Comparison of ENCODE assay signal across 17 cellular contexts in the genomic region with DNA sequence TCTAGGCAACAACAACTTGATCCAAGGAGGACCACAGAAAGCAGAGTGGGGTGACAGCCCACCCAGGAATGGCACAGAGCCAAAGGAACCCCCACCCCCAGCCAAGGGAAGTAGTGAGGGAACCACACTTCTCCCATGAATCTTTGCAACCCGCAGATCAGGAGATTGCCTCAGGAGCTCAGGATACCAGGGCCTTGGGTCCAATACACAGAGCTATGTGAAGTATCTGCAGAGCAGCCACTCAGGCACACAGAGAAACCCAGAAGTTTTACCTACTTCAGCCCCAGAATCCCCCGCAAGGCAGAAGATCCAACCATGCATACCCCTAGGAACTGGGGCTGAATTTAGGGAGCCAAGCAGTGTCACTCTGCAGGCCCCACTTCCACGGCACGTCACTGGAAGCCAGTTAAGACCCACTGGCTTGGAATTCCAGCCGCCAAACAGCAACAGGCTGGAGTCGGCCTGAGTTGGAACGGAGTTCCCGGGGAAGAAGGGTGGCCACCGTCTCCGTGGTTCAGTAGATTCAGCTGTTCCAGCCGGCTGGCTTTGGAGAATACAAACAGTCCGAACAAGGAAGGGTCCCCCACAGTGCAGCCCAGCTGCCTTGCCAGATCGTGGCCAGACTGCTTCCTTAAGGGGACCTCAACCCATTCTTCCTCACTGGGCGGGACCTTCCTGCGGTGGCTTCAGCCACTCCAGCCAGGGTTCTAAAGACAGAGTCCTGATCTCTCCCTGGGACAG.
DNase-seq lines count a peak whose midpoint lies in the region; ATAC-seq and TF ChIP-seq lines count a peak whose summit lies in the region.
"Had no signal": no experiment of that assay in that cellular context is flagged by ENCODE, and none has a peak within 500 bp of the region (broad histone marks: within the 10 kb centered on the region; RNA-seq: fewer than 3 reads in every experiment).

No MANE protein-coding gene starts in this region.

- peak; percentile 26 for DNase-seq in DMS79 treated with DMSO at 0.1 percent for 48 hours (lab: John Stamatoyannopoulos, UW)
- peak; percentile 78 to 84 for DNase-seq in SJCRH30
- peak; percentile 8 for DNase-seq in fibroblast of the aortic adventitia (ENCODE audit: low read depth)
- DNase-seq in renal cortical epithelial cell (ENCODE audit: low read depth), result peak; percentile 75
- DNase-seq in activated T-helper 1 cell treated with anti-CD3 and anti-CD28 coated beads, Interleukin-12 subunit alpha, Interleukin-12 subunit beta, Interleukin-2, Interleukin-4 antibody, amounts not matched to agents 30 ng/mL and 10 ng/mL and 1 ng/mL, durations not matched to agents 14 hours and 24 hours and 36 hours (ENCODE audit: low spot score), result no peak
- DNase-seq: activated CD4-positive, CD25-positive, alpha-beta regulatory T cell; activated CD8-positive, alpha-beta memory T cell treated with anti-CD3 and anti-CD28 coated beads for 24 hours; cerebellar nuclear complex; COR-L47; foreskin keratinocyte; MV-4-11; NCI-H2029; NCI-H524 treated with DMSO at 0.1 percent for 48 hours had no signal

- H3K36me3 Mint-ChIP-seq in activated T-helper 1 cell treated with anti-CD3 and anti-CD28 coated beads, Interleukin-12 subunit alpha, Interleukin-12 subunit beta, Interleukin-2, Interleukin-4 antibody, amounts not matched to agents 30 ng/mL and 10 ng/mL and 1 ng/mL, durations not matched to agents 14 hours and 24 hours and 36 hours (ENCODE audit: low read depth), result no peaks in the 10 kb centered on the region

- H3K4me1 Mint-ChIP-seq in activated T-helper 1 cell treated with anti-CD3 and anti-CD28 coated beads, Interleukin-12 subunit alpha, Interleukin-12 subunit beta, Interleukin-2, Interleukin-4 antibody, amounts not matched to agents 30 ng/mL and 10 ng/mL and 1 ng/mL, durations not matched to agents 14 hours and 24 hours and 36 hours (ENCODE audit: low read depth), result no peaks in the 10 kb centered on the region

- peaks cover 15% of the 10 kb centered on the region for H3K27me3 Mint-ChIP-seq in activated T-helper 1 cell treated with anti-CD3 and anti-CD28 coated beads, Interleukin-12 subunit alpha, Interleukin-12 subunit beta, Interleukin-2, Interleukin-4 antibody, amounts not matched to agents 30 ng/mL and 10 ng/mL and 1 ng/mL, durations not matched to agents 14 hours and 24 hours and 36 hours (ENCODE audit: insufficient read depth)

- H3K4me3 ChIP-seq in SJCRH30 (peak overlapping the region; percentile 59), fibroblast of the aortic adventitia (ENCODE audit: low read depth, low read length) (no peak overlapping the region)

- H3K9me3 ChIP-seq in SJCRH30 (replicated peaks), result no peaks in the 10 kb centered on the region

- H3K4me1 ChIP-seq in SJCRH30, result peaks cover 8% of the 10 kb centered on the region; the same call in 1 of the 2 replicates
- H3K4me1 ChIP-seq: foreskin keratinocyte had no signal

- no peak for TF ChIP-seq CTCF in fibroblast of the aortic adventitia (IDR thresholded peaks at IDR 0.05; ENCODE audit: insufficient read depth, low read length)

- H3K27ac ChIP-seq in SJCRH30, result peak overlapping the region; percentile 88
- H3K27ac ChIP-seq: foreskin keratinocyte had no signal

- no peaks in the 10 kb centered on the region for H3K36me3 ChIP-seq in SJCRH30

- intact Hi-C loops in activated T-helper 1 cell treated with anti-CD3 and anti-CD28 coated beads, Interleukin-12 subunit alpha, Interleukin-12 subunit beta, Interleukin-2, Interleukin-4 antibody, amounts not matched to agents 30 ng/mL and 10 ng/mL and 1 ng/mL, durations not matched to agents 14 hours and 24 hours and 36 hours (cut with micrococcal nuclease), result no loop called here

- no peaks in the 10 kb centered on the region for H3K27me3 ChIP-seq in SJCRH30
- H3K27me3 ChIP-seq: foreskin keratinocyte had no signal

- H3K4me3 Mint-ChIP-seq in activated T-helper 1 cell treated with anti-CD3 and anti-CD28 coated beads, Interleukin-12 subunit alpha, Interleukin-12 subunit beta, Interleukin-2, Interleukin-4 antibody, amounts not matched to agents 30 ng/mL and 10 ng/mL and 1 ng/mL, durations not matched to agents 14 hours and 24 hours and 36 hours, result no peak overlapping the region
- H3K4me3 Mint-ChIP-seq: natural killer cell treated with Interleukin-12 subunit alpha and Interleukin-12 subunit beta and Interleukin-15 and Interleukin-18, amount 100 ng/mL, for 72 hours had no signal

- H3K9me3 Mint-ChIP-seq in activated T-helper 1 cell treated with anti-CD3 and anti-CD28 coated beads, Interleukin-12 subunit alpha, Interleukin-12 subunit beta, Interleukin-2, Interleukin-4 antibody, amounts not matched to agents 30 ng/mL and 10 ng/mL and 1 ng/mL, durations not matched to agents 14 hours and 24 hours and 36 hours, result peaks cover 1% of the 10 kb centered on the region

- ATAC-seq in HG03432 (IDR thresholded peaks at IDR 0.05; ENCODE audit: unreplicated experiment) (no peak), GM18867 (IDR thresholded peaks at IDR 0.05; ENCODE audit: unreplicated experiment) (no peak), GM21447 (IDR thresholded peaks at IDR 0.05; ENCODE audit: unreplicated experiment) (no peak)
- ATAC-seq: foreskin keratinocyte had no signal

- no peak overlapping the region for H3K27ac Mint-ChIP-seq in activated T-helper 1 cell treated with anti-CD3 and anti-CD28 coated beads, Interleukin-12 subunit alpha, Interleukin-12 subunit beta, Interleukin-2, Interleukin-4 antibody, amounts not matched to agents 30 ng/mL and 10 ng/mL and 1 ng/mL, durations not matched to agents 14 hours and 24 hours and 36 hours
- H3K27ac Mint-ChIP-seq: natural killer cell treated with Interleukin-12 subunit alpha and Interleukin-12 subunit beta and Interleukin-15 and Interleukin-18, amount 100 ng/mL, for 72 hours had no signal
